ENCODE assay signal across 26 cellular contexts in the genomic region with DNA sequence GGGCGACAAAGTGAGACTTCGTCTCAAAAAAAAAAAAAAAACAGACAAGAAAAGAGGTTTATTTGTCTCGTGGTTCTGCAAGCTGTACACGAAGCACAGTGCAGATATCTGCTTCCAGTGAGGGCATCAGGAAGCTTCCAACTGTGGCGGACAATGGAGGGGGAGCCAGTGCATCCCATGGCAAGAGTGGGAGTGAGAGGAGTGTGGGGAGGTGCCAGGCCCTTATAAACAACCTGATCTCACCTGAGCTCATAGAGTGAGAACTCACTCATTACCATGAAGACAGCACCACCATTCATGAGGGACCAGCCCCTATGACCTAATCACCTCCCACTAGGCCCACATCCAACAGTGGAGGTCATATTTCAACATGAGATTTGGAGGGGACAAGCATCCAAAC. TPM values are rescaled to one million over a fixed set of nuclear protein-coding genes. Genes with fewer than 3 reads are reported as not detected.
"Had no signal": no experiment of that assay in that cellular context is flagged by ENCODE, and none has a peak within 500 bp of the region (broad histone marks: within the 10 kb centered on the region; RNA-seq: fewer than 3 reads in every experiment).

No MANE protein-coding gene starts in this region.

- H3K4me1 Mint-ChIP-seq: natural killer cell; stimulated activated effector memory CD8-positive, alpha-beta T cell treated with anti-CD3 and anti-CD28 coated beads, Interleukin-12 subunit alpha, Interleukin-12 subunit beta, amount 100 ng/mL, for 72 hours; stimulated activated naive B cell treated with anti-CD40 and anti-IgM and Interleukin-4, amounts not matched to agents 10 μg/mL and 1 μg/mL and 100 μg/mL, for 72 hours had no signal

- FAIRE-seq: pancreas, small intestine, urothelium cell line had no signal

- H3K4me3 Mint-ChIP-seq: natural killer cell; nephron; stimulated activated effector memory CD8-positive, alpha-beta T cell treated with anti-CD3 and anti-CD28 coated beads, Interleukin-12 subunit alpha, Interleukin-12 subunit beta, amount 100 ng/mL, for 72 hours; stimulated activated naive B cell treated with anti-CD40 and anti-IgM and Interleukin-4, amounts not matched to agents 10 μg/mL and 1 μg/mL and 100 μg/mL, for 72 hours; stimulated activated naive CD8-positive, alpha-beta T cell treated with anti-CD3 and anti-CD28 coated beads, Interleukin-15, Interleukin-2, amounts not matched to agents 100 ng/mL and 50 ng/mL, for 24 hours had no signal

- H3K27ac Mint-ChIP-seq: natural killer cell; nephron; stimulated activated effector memory CD8-positive, alpha-beta T cell treated with anti-CD3 and anti-CD28 coated beads, Interleukin-12 subunit alpha, Interleukin-12 subunit beta, amount 100 ng/mL, for 72 hours; stimulated activated naive B cell treated with anti-CD40 and anti-IgM and Interleukin-4, amounts not matched to agents 10 μg/mL and 1 μg/mL and 100 μg/mL, for 72 hours; stimulated activated naive CD8-positive, alpha-beta T cell treated with anti-CD3 and anti-CD28 coated beads, Interleukin-15, Interleukin-2, amounts not matched to agents 100 ng/mL and 50 ng/mL, for 24 hours had no signal

- DNase-seq: natural killer cell; nucleus accumbens; pancreas; right cardiac atrium; right lobe of liver; sigmoid colon; small intestine; stimulated activated CD4-positive, alpha-beta T cell treated with anti-CD3 and anti-CD28 coated beads, Interleukin-15, amount 100 ng/mL, for 24 hours; stimulated activated CD4-positive, alpha-beta T cell treated with anti-CD3 and anti-CD28 coated beads, Interleukin-2, amount 100 ng/mL, for 24 hours; stimulated activated CD4-positive, alpha-beta T cell treated with anti-CD3 and anti-CD28 coated beads, Interleukin-2, amount 100 ng/mL, for 48 hours; stimulated activated CD4-positive, alpha-beta T cell treated with anti-CD3 and anti-CD28 coated beads, Interleukin-4, amount 100 ng/mL, for 24 hours; stimulated activated naive B cell treated with anti-CD40 and anti-IgM and Interleukin-4, amounts not matched to agents 10 μg/mL and 1 μg/mL and 100 μg/mL, for 72 hours; stimulated activated naive CD4-positive, alpha-beta T cell treated with Interleukin-2 at 50 U/mL for 16 hours; stomach; thyroid gland; trophoblast cell; upper lobe of left lung had no signal

- H3K36me3 Mint-ChIP-seq: natural killer cell; stimulated activated effector memory CD8-positive, alpha-beta T cell treated with anti-CD3 and anti-CD28 coated beads, Interleukin-12 subunit alpha, Interleukin-12 subunit beta, amount 100 ng/mL, for 72 hours; stimulated activated naive B cell treated with anti-CD40 and anti-IgM and Interleukin-4, amounts not matched to agents 10 μg/mL and 1 μg/mL and 100 μg/mL, for 72 hours had no signal

- H3K4me3 ChIP-seq: pancreas, prostate gland, right lobe of liver, sigmoid colon, stomach, thoracic aorta, thyroid gland, tibial nerve, upper lobe of left lung, vagina had no signal

- H3K27me3 ChIP-seq: pancreas, right lobe of liver, sigmoid colon, stomach, thyroid gland, tibial nerve, upper lobe of left lung, vagina had no signal

- H3K36me3 ChIP-seq: neutrophil, pancreas, prostate gland, right lobe of liver, sigmoid colon, stomach, thoracic aorta, thyroid gland, tibial nerve, upper lobe of left lung, vagina had no signal

- ATAC-seq: natural killer cell; pancreas; right lobe of liver; stimulated activated effector memory CD8-positive, alpha-beta T cell treated with anti-CD3 and anti-CD28 coated beads, Interleukin-12 subunit alpha, Interleukin-12 subunit beta, amount 100 ng/mL, for 72 hours; stimulated activated naive B cell treated with anti-CD40 and anti-IgM and Interleukin-4, amounts not matched to agents 10 μg/mL and 1 μg/mL and 100 μg/mL, for 72 hours had no signal

- H3K27ac ChIP-seq: neutrophil, pancreas, prostate gland, right lobe of liver, sigmoid colon, stomach, thoracic aorta, thyroid gland, tibial nerve, upper lobe of left lung, vagina had no signal

- H3K9me3 ChIP-seq: neutrophil, pancreas, prostate gland, right lobe of liver, sigmoid colon, stomach, thoracic aorta, thyroid gland, tibial nerve, upper lobe of left lung, vagina had no signal

- H3K4me1 ChIP-seq: pancreas, prostate gland, right lobe of liver, sigmoid colon, upper lobe of left lung, vagina had no signal

- H3K9me3 Mint-ChIP-seq: natural killer cell; nephron; stimulated activated effector memory CD8-positive, alpha-beta T cell treated with anti-CD3 and anti-CD28 coated beads, Interleukin-12 subunit alpha, Interleukin-12 subunit beta, amount 100 ng/mL, for 72 hours had no signal

RNA-seq across cellular contexts. Expression of gene RBM24, which starts 19.5 kb away (rescaled TPM):
- total RNA-seq: natural killer cell had no signal
